8 cellular contexts compared by ENCODE assay signal in genomic region chr9:78030553-78031270, GRCh38. TPM values are rescaled to one million over a fixed set of nuclear protein-coding genes. Genes with fewer than 3 reads are reported as not detected.
A peak's percentile ranks its signal among the peaks of the same experiment; 100 is the strongest.
DNase-seq lines count a peak whose midpoint lies in the region; ATAC-seq and TF ChIP-seq lines count a peak whose summit lies in the region.

No MANE protein-coding gene starts in this region.

- H3K36me3 Mint-ChIP-seq in activated T-cell treated with anti-CD3 and anti-CD28 coated beads, Interleukin-2, amount 50 U/mL, for 24 hours (ENCODE audit: low read depth): peaks cover 5% of the 10 kb centered on the region

- DNase-seq in NCI-H526 treated with DMSO at 0.1 percent for 48 hours (lab: John Stamatoyannopoulos, UW) (peak; percentile 24), myocyte (ENCODE audit: low read depth) (peak; percentile 65), NCI-H2107 treated with DMSO at 0.1 percent for 48 hours (lab: John Stamatoyannopoulos, UW; ENCODE audit: unreplicated experiment) (no peak)
- peak; percentile 80 for DNase-seq in activated T-cell treated with anti-CD3 and anti-CD28 coated beads, Interleukin-2, amount 50 U/mL, for 24 hours
- peak; percentile 32 to 77 (median 48) for DNase-seq in stimulated activated naive CD4-positive, alpha-beta T cell (lab: John Stamatoyannopoulos, UW)

- H3K27ac Mint-ChIP-seq in activated T-cell treated with anti-CD3 and anti-CD28 coated beads, Interleukin-2, amount 50 U/mL, for 24 hours: peak overlapping the region; percentile 92

- TF ChIP-seq CTCF in GM12875 (IDR thresholded peaks at IDR 0.05; ENCODE audit: borderline replicate concordance, insufficient read depth, low read depth, low read length): no peak

- peak overlapping the region; percentile 43 for H3K4me3 ChIP-seq in GM12875 (ENCODE audit: low read depth, low read length)

- no peaks in the 10 kb centered on the region for H3K9me3 Mint-ChIP-seq in activated T-cell treated with anti-CD3 and anti-CD28 coated beads, Interleukin-2, amount 50 U/mL, for 24 hours

- H3K4me1 Mint-ChIP-seq in activated T-cell treated with anti-CD3 and anti-CD28 coated beads, Interleukin-2, amount 50 U/mL, for 24 hours (ENCODE audit: low read depth): peaks cover 68% of the 10 kb centered on the region

- H3K4me3 Mint-ChIP-seq in activated T-cell treated with anti-CD3 and anti-CD28 coated beads, Interleukin-2, amount 50 U/mL, for 24 hours: peak overlapping the region; percentile 91

- ATAC-seq in esophagus mucosa (peak; percentile 38), HG03135 (IDR thresholded peaks at IDR 0.05; ENCODE audit: unreplicated experiment) (no peak)

- H3K27me3 Mint-ChIP-seq in activated T-cell treated with anti-CD3 and anti-CD28 coated beads, Interleukin-2, amount 50 U/mL, for 24 hours: no peaks in the 10 kb centered on the region

RNA-seq across cellular contexts. Expression of gene GNAQ, which starts 0.9 kb away (rescaled TPM):
- 28.8 TPM for total RNA-seq in esophagus mucosa
- 25.3 and 29.9 TPM in 2 replicates for total RNA-seq in myocyte
- polyA plus RNA-seq in myocyte (2012): 25.7 TPM
